ENCODE assay signal across 1 cellular context in genomic region chr18:11980555-11981382, GRCh38.
TF ChIP-seq lines count a peak whose summit lies in the region.

No MANE protein-coding gene starts in this region.

TF ChIP-seq in IMR-90, 13 proteins besides CTCF, POLR2A, EP300 and RAD21 (continued from another document):
- TF ChIP-seq USF2 (IDR thresholded peaks at IDR 0.05; ENCODE audit: low read depth, low read length) = 0 out of 2 replicates have a peak, but pooled peaks have one; percentile 23
